18 cellular contexts compared by ENCODE assay signal in genomic region chr2:678964-679363, GRCh38. TPM values are rescaled to one million over a fixed set of nuclear protein-coding genes. Genes with fewer than 3 reads are reported as not detected.
DNase-seq lines count a peak whose midpoint lies in the region; ATAC-seq and TF ChIP-seq lines count a peak whose summit lies in the region.
"Had no signal": no experiment of that assay in that cellular context is flagged by ENCODE, and none has a peak within 500 bp of the region (broad histone marks: within the 10 kb centered on the region; RNA-seq: fewer than 3 reads in every experiment).

No MANE protein-coding gene starts in this region.

- CTCF ChIA-PET in Caco-2 (lab: Charles Lee): no interaction called here

- H3K36me3 Mint-ChIP-seq in Caco-2 (ENCODE audit: insufficient read depth, unreplicated experiment): peaks cover 12% of the 10 kb centered on the region
- H3K36me3 Mint-ChIP-seq in activated T-helper 17 cell treated with anti-CD3 and anti-CD28 coated beads, Interleukin-2, amount 50 U/mL, for 72 hours (ENCODE audit: low read depth): peaks cover 37% of the 10 kb centered on the region

- H3K4me3 ChIP-seq in BLaER1 (no peak overlapping the region), Caco-2 (ENCODE audit: low read depth, low read length) (no peak overlapping the region), mesenchymal stem cell (ENCODE audit: insufficient read depth in 1 of 2, low read depth in 1 of 2, low read length in 2 of 2) (no peak overlapping the region), vagina (no peak overlapping the region), HAP-1 (no peak overlapping the region)

- H3K4me1 Mint-ChIP-seq in Caco-2 (ENCODE audit: low read depth, unreplicated experiment): peaks cover 13% of the 10 kb centered on the region
- peaks cover 26% of the 10 kb centered on the region for H3K4me1 Mint-ChIP-seq in activated T-helper 17 cell treated with anti-CD3 and anti-CD28 coated beads, Interleukin-2, amount 50 U/mL, for 72 hours

- in situ Hi-C loops in HAP-1 (cut with MboI; ENCODE audit: low sequenced_read_pairs): no loop called here

- no peak overlapping the region for H2AK5ac ChIP-seq in mesenchymal stem cell (ENCODE audit: low read length, severe bottlenecking)

- H4K20me1 ChIP-seq in BLaER1: peaks cover 19% of the 10 kb centered on the region

- H3K4me3 Mint-ChIP-seq in Caco-2 (ENCODE audit: unreplicated experiment): peak overlapping the region; percentile 85
- H3K4me3 Mint-ChIP-seq in activated T-helper 17 cell treated with anti-CD3 and anti-CD28 coated beads, Interleukin-2, amount 50 U/mL, for 72 hours: peak overlapping the region; percentile 96

- H3K9me3 ChIP-seq in BLaER1 (peaks cover 24% of the 10 kb centered on the region), Caco-2 (no peaks in the 10 kb centered on the region), mesenchymal stem cell (ENCODE audit: control insufficient read depth, low read length) (peaks cover 12% of the 10 kb centered on the region), vagina (no peaks in the 10 kb centered on the region), HAP-1 (no peaks in the 10 kb centered on the region)
- H3K9me3 ChIP-seq: BE2C, uterus had no signal

- H3K4ac ChIP-seq in mesenchymal stem cell (ENCODE audit: low read depth in 1 of 2, low read length in 2 of 2): no peak overlapping the region

- H3K27ac ChIP-seq in BLaER1 (peak overlapping the region; percentile 99), mesenchymal stem cell (ENCODE audit: low read length, poor library complexity, severe bottlenecking) (no peak overlapping the region), vagina (no peak overlapping the region)

- POLR2A ChIA-PET in Caco-2 (lab: Charles Lee): no interaction called here

- no peak for TF ChIP-seq POLR2A in vagina (IDR thresholded peaks at IDR 0.05)

- H3K36me3 ChIP-seq in BLaER1: 0 out of 2 replicates have a peak, but pooled peaks cover 9% of the 10 kb centered on the region
- no peaks in the 10 kb centered on the region; the same call in 1 of the 2 replicates for H3K36me3 ChIP-seq in Caco-2 (ENCODE audit: control insufficient read depth, insufficient read depth, low read length)
- peaks cover 0 to 6% of the 10 kb centered on the region in 2 experiments for H3K36me3 ChIP-seq in mesenchymal stem cell (ENCODE audit: control insufficient read depth in 1 of 2, insufficient read depth in 2 of 2, low read depth in 1 of 2, low read length in 2 of 2)
- no peaks in the 10 kb centered on the region for H3K36me3 ChIP-seq in vagina
- peaks cover 7% of the 10 kb centered on the region; the same call in 1 of the 2 replicates for H3K36me3 ChIP-seq in HAP-1 (replicated peaks)
- H3K36me3 ChIP-seq: BE2C, uterus had no signal

- H2BK12ac ChIP-seq in mesenchymal stem cell (ENCODE audit: low read length in 2 of 2): no peak overlapping the region

- no peak overlapping the region for H2BK15ac ChIP-seq in mesenchymal stem cell (ENCODE audit: low read depth, poor library complexity, severe bottlenecking)

- H3K27ac Mint-ChIP-seq in Caco-2 (ENCODE audit: unreplicated experiment): peak overlapping the region; percentile 97
- peak overlapping the region; percentile 99 for H3K27ac Mint-ChIP-seq in activated T-helper 17 cell treated with anti-CD3 and anti-CD28 coated beads, Interleukin-2, amount 50 U/mL, for 72 hours

- TF ChIP-seq CTCF in Caco-2 (IDR thresholded peaks at IDR 0.05; ENCODE audit: insufficient read depth in 1 of 2, low read depth in 1 of 2, low read length in 1 of 2, severe bottlenecking in 1 of 2, unreplicated experiment in 1 of 2) (no peak), vagina (IDR thresholded peaks at IDR 0.05) (no peak)

- H3K27me3 Mint-ChIP-seq in Caco-2 (ENCODE audit: insufficient read depth, unreplicated experiment): peaks cover 2% of the 10 kb centered on the region
- H3K27me3 Mint-ChIP-seq in activated T-helper 17 cell treated with anti-CD3 and anti-CD28 coated beads, Interleukin-2, amount 50 U/mL, for 72 hours: no peaks in the 10 kb centered on the region

- no TSS peak for BruUV-seq in Caco-2 (replicated peaks; lab: Mats Ljungman, UMichigan)

- H4K8ac ChIP-seq in mesenchymal stem cell (ENCODE audit: low read length): no peak overlapping the region

- no peaks in the 10 kb centered on the region for H3K9me3 Mint-ChIP-seq in Caco-2 (ENCODE audit: unreplicated experiment)
- no peaks in the 10 kb centered on the region for H3K9me3 Mint-ChIP-seq in activated T-helper 17 cell treated with anti-CD3 and anti-CD28 coated beads, Interleukin-2, amount 50 U/mL, for 72 hours

- H3K27me3 ChIP-seq in BLaER1 (no peaks in the 10 kb centered on the region), Caco-2 (replicated peaks; ENCODE audit: control insufficient read depth, insufficient read depth, low read length) (no peaks in the 10 kb centered on the region), mesenchymal stem cell (ENCODE audit: control insufficient read depth in 1 of 2, insufficient read depth in 1 of 2, low read length in 2 of 2) (no peaks in the 10 kb centered on the region), vagina (no peaks in the 10 kb centered on the region), HAP-1 (ENCODE audit: low read depth) (no peaks in the 10 kb centered on the region)
- H3K27me3 ChIP-seq: BE2C, uterus had no signal

- H3K9ac ChIP-seq in BLaER1 (no peak overlapping the region), mesenchymal stem cell (ENCODE audit: low read length) (peak overlapping the region; percentile 98)

- H3K18ac ChIP-seq in mesenchymal stem cell (ENCODE audit: low read depth in 1 of 2, low read length in 2 of 2): no peak overlapping the region

- no peak overlapping the region for H3K14ac ChIP-seq in mesenchymal stem cell (ENCODE audit: low read length in 2 of 2)

- intact Hi-C loops in Caco-2 (cut with micrococcal nuclease; ENCODE audit: unreplicated experiment) (no loop called here), vagina (cut with DNase I) (no loop called here)

- ATAC-seq in activated T-helper 17 cell treated with anti-CD3 and anti-CD28 coated beads, Interleukin-2, amount 50 U/mL, for 72 hours (replicated peaks): no peak
- ATAC-seq in HG02970 (IDR thresholded peaks at IDR 0.05; ENCODE audit: low FRiP score, unreplicated experiment) (no peak), HG03571 (IDR thresholded peaks at IDR 0.05; ENCODE audit: unreplicated experiment) (no peak)
- ATAC-seq: HepG2 had no signal

- H2BK5ac ChIP-seq in mesenchymal stem cell (ENCODE audit: low read depth, low read length, poor library complexity, severe bottlenecking): no peak overlapping the region

- H3K4me1 ChIP-seq in BLaER1 (peaks cover 34% of the 10 kb centered on the region), Caco-2 (peaks cover 6% of the 10 kb centered on the region), mesenchymal stem cell (ENCODE audit: control insufficient read depth, insufficient read depth, low read depth, low read length) (peaks cover 14% of the 10 kb centered on the region), vagina (peaks cover 25% of the 10 kb centered on the region), HAP-1 (peaks cover 6% of the 10 kb centered on the region)
- H3K4me1 ChIP-seq: BE2C had no signal

- WGBS in mesenchymal stem cell: 97% methylated on average over 9 of the region's 9 CpGs

- H2BK120ac ChIP-seq in mesenchymal stem cell (ENCODE audit: low read depth, low read length): no peak overlapping the region

- H2AFZ ChIP-seq in mesenchymal stem cell (ENCODE audit: low read depth, low read length): no peak overlapping the region

- no peak overlapping the region for H4K91ac ChIP-seq in mesenchymal stem cell (ENCODE audit: low read length)

- no peak for DNase-seq in Caco-2
- DNase-seq in mesenchymal stem cell: no peak
- DNase-seq in vagina (ENCODE audit: extremely low spot score in 2 of 2): no peak
- DNase-seq in HAP-1 (ENCODE audit: low spot score in 2 of 2): no peak
- DNase-seq: BE2C; central memory CD4-positive, alpha-beta T cell; DMS79 treated with DMSO at 0.1 percent for 48 hours; NCI-H2107; NCI-H774; posterior cingulate gyrus; small intestine; stimulated activated naive CD4-positive, alpha-beta T cell treated with Interleukin-2 at 50 U/mL for 16 hours; uterus had no signal

- no peak overlapping the region for H3K23ac ChIP-seq in mesenchymal stem cell (ENCODE audit: low read length in 2 of 2)

- H3K4me2 ChIP-seq in BLaER1 (peak overlapping the region; percentile 87), mesenchymal stem cell (ENCODE audit: low read length, poor library complexity, severe bottlenecking) (no peak overlapping the region)

- peaks cover 3% of the 10 kb centered on the region for H3K79me1 ChIP-seq in mesenchymal stem cell (replicated peaks; ENCODE audit: low read length, poor library complexity, severe bottlenecking)

RNA-seq across cellular contexts. Expression of gene TMEM18, which starts 1.8 kb away (rescaled TPM):
- total RNA-seq in Caco-2 (2022) (16.5 and 22.9 TPM in 2 replicates), vagina (21.1 TPM)
- 10 to 100 TPM; 35.4 to 36.6 TPM for total RNA-seq in activated T-helper 17 cell treated with anti-CD3 and anti-CD28 coated beads, Interleukin-2, amount 50 U/mL, for 72 hours
- polyA plus RNA-seq in mesenchymal stem cell (2013, experiment 1 of 2): 21.7 TPM
- 23.6 TPM for polyA plus RNA-seq in mesenchymal stem cell (2013, experiment 2 of 2)
